8 cellular contexts compared by ENCODE assay signal in genomic region chr3:100650651-100651611, GRCh38. TPM values are rescaled to one million over a fixed set of nuclear protein-coding genes. Genes with fewer than 3 reads are reported as not detected.
A peak's percentile ranks its signal among the peaks of the same experiment; 100 is the strongest.
DNase-seq lines count a peak whose midpoint lies in the region; ATAC-seq, FAIRE-seq and TF ChIP-seq lines count a peak whose summit lies in the region.

No MANE protein-coding gene starts in this region.

- TSS peak; percentile 78 for BruUV-seq in endothelial cell of umbilical vein (replicated peaks; lab: Mats Ljungman, UMichigan)

- peak; percentile 85 for FAIRE-seq in endothelial cell of umbilical vein (lab: Jason Lieb, UNC)

- POLR2A ChIA-PET in endothelial cell of umbilical vein (lab: Charles Lee) = no interaction called here

- peak overlapping the region; percentile 50 for H3K27ac ChIP-seq in endothelial cell of umbilical vein (ENCODE audit: insufficient read depth, low read depth, low read length)
- peak overlapping the region in 11 of 21 experiments; percentile 10 to 80 (median 35) for H3K27ac ChIP-seq in skin epidermis
- no peak overlapping the region for H3K27ac ChIP-seq in ovary

- TF ChIP-seq CTCF in endothelial cell of umbilical vein (IDR thresholded peaks at IDR 0.05; ENCODE audit: extremely low read depth in 1 of 2, insufficient read depth in 1 of 2, low read depth in 1 of 2, low read length in 2 of 2) (no peak), ovary (IDR thresholded peaks at IDR 0.05) (no peak)

- H3K36me3 ChIP-seq in endothelial cell of umbilical vein (ENCODE audit: control insufficient read depth in 2 of 2, extremely low read depth in 1 of 2, insufficient read depth in 2 of 2, low read length in 2 of 2) (no peaks in the 10 kb centered on the region), ovary (no peaks in the 10 kb centered on the region)

- H3K4me1 ChIP-seq in endothelial cell of umbilical vein (ENCODE audit: control insufficient read depth, extremely low read depth, insufficient read depth, low read length) (peaks cover 9% of the 10 kb centered on the region), ovary (ENCODE audit: insufficient read depth) (no peaks in the 10 kb centered on the region)

- dilution Hi-C loops in endothelial cell of umbilical vein (cut with MboI; ENCODE audit: extremely low pct_ligation_motif_present, low sequenced_read_pairs) = no loop called here

- H3K9ac ChIP-seq in endothelial cell of umbilical vein (replicated peaks; ENCODE audit: extremely low read depth, insufficient read depth, low read length) = peak overlapping the region; percentile 41

- ATAC-seq in GM18517 (IDR thresholded peaks at IDR 0.05; ENCODE audit: unreplicated experiment) (peak; percentile 100), HG02884 (IDR thresholded peaks at IDR 0.05; ENCODE audit: unreplicated experiment) (peak; percentile 99)

- H3K9me1 ChIP-seq in endothelial cell of umbilical vein (replicated peaks; ENCODE audit: control insufficient read depth, extremely low read depth, insufficient read depth, low read length) = no peaks in the 10 kb centered on the region

- no peaks in the 10 kb centered on the region for H3K79me2 ChIP-seq in endothelial cell of umbilical vein (ENCODE audit: control insufficient read depth, insufficient read depth, low read length)

- H4K20me1 ChIP-seq in endothelial cell of umbilical vein (replicated peaks; ENCODE audit: control insufficient read depth, extremely low read depth, insufficient read depth, low read length) = no peaks in the 10 kb centered on the region

- TF ChIP-seq EP300 in ovary (IDR thresholded peaks at IDR 0.05) = no peak

- no peak for TF ChIP-seq POLR2A in endothelial cell of umbilical vein (IDR thresholded peaks at IDR 0.05; ENCODE audit: low read depth, low read length)
- TF ChIP-seq POLR2A in ovary (IDR thresholded peaks at IDR 0.05) = no peak

- CTCF ChIA-PET in endothelial cell of umbilical vein (lab: Charles Lee) = no interaction called here

- intact Hi-C loops in endothelial cell of umbilical vein (cut with micrococcal nuclease) (no loop called here), ovary (cut with DNase I) (no loop called here)

- H3K9me3 ChIP-seq in endothelial cell of umbilical vein (replicated peaks; ENCODE audit: control insufficient read depth, insufficient read depth, low read length) (no peaks in the 10 kb centered on the region), ovary (no peaks in the 10 kb centered on the region)

- in situ Hi-C loops in ACHN (cut with HindIII; ENCODE audit: low pct_ligation_motif_present, low pct_unique_long_range_greater_than_20kb, low sequenced_read_pairs) = no loop called here

- H3K27me3 ChIP-seq in endothelial cell of umbilical vein (ENCODE audit: control insufficient read depth in 2 of 2, insufficient read depth in 2 of 2, low read length in 2 of 2) (no peaks in the 10 kb centered on the region), ovary (no peaks in the 10 kb centered on the region)

- peak overlapping the region; percentile 90 for H3K4me2 ChIP-seq in endothelial cell of umbilical vein (ENCODE audit: insufficient read depth, low read length)

- WGBS in ovary, 3 donors = 35 to 52% (median 45%) methylated on average over 4 of the region's 4 CpGs

- H3K4me3 ChIP-seq in endothelial cell of umbilical vein (replicated peaks in 1 of 3; ENCODE audit: insufficient read depth in 1 of 3, low read depth in 1 of 3, low read length in 3 of 3) (peak overlapping the region in 2 of 3 experiments; percentile 15 to 34), skin epidermis (no peak overlapping the region), ovary (no peak overlapping the region)

- peak overlapping the region; percentile 87 for H2AFZ ChIP-seq in endothelial cell of umbilical vein (ENCODE audit: low read depth, low read length)

- DNase-seq in ACHN (peak; percentile 39), NOMO-1 treated with DMSO at 0.1 percent for 48 hours (lab: John Stamatoyannopoulos, UW; ENCODE audit: unreplicated experiment) (peak; percentile 83), endothelial cell of umbilical vein (ENCODE audit: low read depth, low spot score) (peak; percentile 79), ovary (no peak)
- DNase-seq in stimulated activated CD4-positive, alpha-beta T cell treated with anti-CD3 and anti-CD28 coated beads, Interleukin-2, amount 100 ng/mL, for 48 hours = no peak

TF ChIP-seq in endothelial cell of umbilical vein, 7 proteins besides CTCF, POLR2A, EP300 and RAD21:
- TF ChIP-seq GATA2 (IDR thresholded peaks at IDR 0.05; ENCODE audit: insufficient read depth, insufficient read length, low read depth, low read length) (no peak), POLR2AphosphoS5 (IDR thresholded peaks at IDR 0.05; ENCODE audit: insufficient read depth, low read depth, low read length) (no peak), EZH2 (IDR thresholded peaks at IDR 0.05; ENCODE audit: borderline replicate concordance, low read depth, low read length, severe bottlenecking) (no peak), FOS (IDR thresholded peaks at IDR 0.05; ENCODE audit: borderline replicate concordance, insufficient read depth, low read length) (peak; percentile 81), JUN (IDR thresholded peaks at IDR 0.05; ENCODE audit: borderline replicate concordance, insufficient read depth, insufficient read length, low read depth) (peak; percentile 82)
TF ChIP-seq in endothelial cell of umbilical vein: peak in this region for 2.

RNA-seq across cellular contexts. Expression of gene ADGRG7, which starts 41.5 kb away (rescaled TPM):
- not detected in 2 replicates for total RNA-seq in endothelial cell of umbilical vein
- polyA plus RNA-seq in endothelial cell of umbilical vein = not detected in 2 replicates
- not detected in 2 replicates for polyA plus RNA-seq in endothelial cell of umbilical vein (2011; cell fraction: cytosol; rRNA removed)
- not detected in 2 replicates for polyA plus RNA-seq in endothelial cell of umbilical vein (2011; cell fraction: nucleus; rRNA removed)
- not detected in 2 replicates for polyA plus RNA-seq in endothelial cell of umbilical vein (2012)
- polyA minus RNA-seq in endothelial cell of umbilical vein = not detected in 2 replicates
- polyA minus RNA-seq in endothelial cell of umbilical vein (2011; cell fraction: cytosol; rRNA and poly(A)+ RNA removed) = not detected
- not detected in 2 replicates for polyA minus RNA-seq in endothelial cell of umbilical vein (2011; cell fraction: nucleus; rRNA and poly(A)+ RNA removed)
- total RNA-seq in ovary = not detected
- not detected for polyA plus RNA-seq in ovary

RNA-seq across cellular contexts. Expression of gene TFG, which starts 58.4 kb away (rescaled TPM):
- total RNA-seq in endothelial cell of umbilical vein (106 and 107 TPM in 2 replicates), ovary (10 to 100 TPM; 38.5 to 69.5 (median 64.7) TPM)
- polyA plus RNA-seq in endothelial cell of umbilical vein (154 and 169 TPM in 2 replicates), ovary (100 to 1,000 TPM in 1 of 2 donors, 10 to 100 TPM in 1; 45.4 to 114 TPM)
- polyA plus RNA-seq in endothelial cell of umbilical vein (2011; cell fraction: cytosol; rRNA removed) = 108 and 118 TPM in 2 replicates
- 112 and 118 TPM in 2 replicates for polyA plus RNA-seq in endothelial cell of umbilical vein (2011; cell fraction: nucleus; rRNA removed)
- 79.8 and 94.4 TPM in 2 replicates for polyA plus RNA-seq in endothelial cell of umbilical vein (2012)
- polyA minus RNA-seq in endothelial cell of umbilical vein = 56.3 and 58.0 TPM in 2 replicates
- polyA minus RNA-seq in endothelial cell of umbilical vein (2011; cell fraction: cytosol; rRNA and poly(A)+ RNA removed) = 35.8 TPM
- 55.3 and 63.3 TPM in 2 replicates for polyA minus RNA-seq in endothelial cell of umbilical vein (2011; cell fraction: nucleus; rRNA and poly(A)+ RNA removed)

Comparison
In these comparisons a context has a peak if more than half of its experiments do, and no peak if none do; other contexts are left out.
1. DNase-seq: peak in ACHN (single experiment), NOMO-1 treated with DMSO at 0.1 percent for 48 hours (single experiment) and endothelial cell of umbilical vein (single experiment); none in stimulated activated CD4-positive, alpha-beta T cell treated with anti-CD3 and anti-CD28 coated beads, Interleukin-2, amount 100 ng/mL, for 48 hours (0 of 2) and ovary (0 of 5).
2. H3K27ac ChIP-seq: peak in endothelial cell of umbilical vein (single experiment) and skin epidermis (11 of 21); none in ovary (0 of 2).
3. H3K4me3 ChIP-seq: peak in endothelial cell of umbilical vein (2 of 3); none in skin epidermis (0 of 7) and ovary (single experiment).